Comparison of ENCODE assay signal across 1 cellular context in the genomic region with DNA sequence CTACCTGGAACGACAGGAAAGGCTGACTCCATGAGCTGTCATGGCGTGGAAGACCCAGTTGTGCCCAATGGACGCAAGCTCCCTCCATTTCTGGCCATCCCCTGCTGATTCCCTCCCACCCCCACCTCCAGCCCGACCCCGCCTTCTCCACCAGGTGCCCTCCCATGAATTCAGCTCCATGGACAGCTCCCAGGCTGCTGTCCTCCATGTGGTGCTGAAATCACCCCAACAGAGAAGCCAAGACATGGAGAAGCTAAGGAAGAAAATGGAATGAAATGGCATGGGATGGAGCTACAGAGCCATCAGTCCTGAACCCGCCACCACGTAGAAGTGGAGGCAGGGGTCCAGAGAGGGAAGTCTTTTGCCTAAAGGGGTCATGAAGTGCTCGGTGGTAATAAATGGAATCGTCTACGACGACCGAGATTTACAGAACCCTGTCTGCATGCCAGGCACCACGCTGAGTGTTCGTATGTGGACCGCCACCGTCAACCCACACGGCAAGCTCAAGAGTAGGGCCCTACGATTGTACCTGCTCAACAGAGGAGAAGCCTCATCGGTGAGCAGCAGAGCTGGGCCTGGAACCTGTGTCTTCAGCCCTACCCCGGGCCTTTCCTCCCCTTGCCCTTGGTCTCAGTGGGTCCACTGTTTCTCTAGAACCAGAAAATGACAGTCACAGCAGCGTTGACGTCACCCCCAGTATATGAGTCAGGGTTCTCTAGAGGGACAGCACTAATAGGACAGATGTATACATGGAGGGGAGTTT.
TF ChIP-seq lines count a peak whose summit lies in the region.

No MANE protein-coding gene starts in this region.

TF ChIP-seq in K562, 482 proteins besides CTCF, POLR2A, EP300 and RAD21 (continued from another document and continues in another):
- TF ChIP-seq, protein P1, sequence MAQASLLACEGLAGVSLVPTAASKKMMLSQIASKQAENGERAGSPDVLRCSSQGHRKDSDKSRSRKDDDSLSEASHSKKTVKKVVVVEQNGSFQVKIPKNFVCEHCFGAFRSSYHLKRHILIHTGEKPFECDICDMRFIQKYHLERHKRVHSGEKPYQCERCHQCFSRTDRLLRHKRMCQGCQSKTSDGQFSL (CRISPR knock-in tag; IDR thresholded peaks at IDR 0.05) = peak; percentile 88
- TF ChIP-seq, protein P1 (tag; IDR thresholded peaks at IDR 0.05) = no peak
- TF ChIP-seq ETV1 (tag; conservative IDR thresholded peaks at IDR 0.05; ENCODE audit: low read depth) (0 out of 2 replicates have a peak, but pooled peaks have one; percentile 10), YBX1 (IDR thresholded peaks at IDR 0.05) (no peak), NR2F6 (CRISPR knock-in tag; IDR thresholded peaks at IDR 0.05) (no peak), CCAR2 (IDR thresholded peaks at IDR 0.05; ENCODE audit: low read depth, low read length) (no peak), ZNF561 (CRISPR knock-in tag; conservative IDR thresholded peaks at IDR 0.05) (no peak), POLR3G (IDR thresholded peaks at IDR 0.05; ENCODE audit: extremely low read depth, insufficient read length, insufficient replicate concordance) (no peak), CHD4 (IDR thresholded peaks at IDR 0.05; ENCODE audit: insufficient read depth, insufficient replicate concordance, low read depth, low read length, poor library complexity, severe bottlenecking) (no peak), SRF (CRISPR knock-in tag; IDR thresholded peaks at IDR 0.05) (peak in 1 of 2 experiments; percentile 96; a peak in 2 of 4 replicates), DACH1 (IDR thresholded peaks at IDR 0.05; ENCODE audit: partially characterized antibody) (no peak), HEY1 (CRISPR knock-in tag; IDR thresholded peaks at IDR 0.05; ENCODE audit: borderline replicate concordance) (no peak), ZNF436 (CRISPR knock-in tag; IDR thresholded peaks at IDR 0.05) (no peak), SIX5 (IDR thresholded peaks at IDR 0.05; ENCODE audit: borderline replicate concordance in 1 of 2, insufficient read depth in 1 of 2, low read depth in 1 of 2, low read length in 2 of 2) (no peak), PRPF4 (IDR thresholded peaks at IDR 0.05; ENCODE audit: insufficient read depth, low read depth, low read length, poor library complexity, severe bottlenecking) (no peak), HDGF (IDR thresholded peaks at IDR 0.05) (no peak), ZNF12 (CRISPR knock-in tag; IDR thresholded peaks at IDR 0.05) (peak; percentile 86; the same call in 1 of the 2 replicates), SAFB (IDR thresholded peaks at IDR 0.05; ENCODE audit: borderline replicate concordance, low read depth, low read length) (no peak), BACH1 (tag; IDR thresholded peaks at IDR 0.05) (peak; percentile 86), HLTF (IDR thresholded peaks at IDR 0.05) (no peak), ZBTB1 (CRISPR knock-in tag; IDR thresholded peaks at IDR 0.05; ENCODE audit: borderline replicate concordance, low read depth) (peak; percentile 94), ZNF785 (CRISPR knock-in tag; IDR thresholded peaks at IDR 0.05) (no peak), RBM15 (IDR thresholded peaks at IDR 0.05; ENCODE audit: insufficient read depth, low read length) (no peak), ESRRA (IDR thresholded peaks at IDR 0.05; ENCODE audit: borderline replicate concordance, low read depth) (no peak), ZNF174 (CRISPR knock-in tag; IDR thresholded peaks at IDR 0.05) (no peak)
- TF ChIP-seq, protein P2, sequence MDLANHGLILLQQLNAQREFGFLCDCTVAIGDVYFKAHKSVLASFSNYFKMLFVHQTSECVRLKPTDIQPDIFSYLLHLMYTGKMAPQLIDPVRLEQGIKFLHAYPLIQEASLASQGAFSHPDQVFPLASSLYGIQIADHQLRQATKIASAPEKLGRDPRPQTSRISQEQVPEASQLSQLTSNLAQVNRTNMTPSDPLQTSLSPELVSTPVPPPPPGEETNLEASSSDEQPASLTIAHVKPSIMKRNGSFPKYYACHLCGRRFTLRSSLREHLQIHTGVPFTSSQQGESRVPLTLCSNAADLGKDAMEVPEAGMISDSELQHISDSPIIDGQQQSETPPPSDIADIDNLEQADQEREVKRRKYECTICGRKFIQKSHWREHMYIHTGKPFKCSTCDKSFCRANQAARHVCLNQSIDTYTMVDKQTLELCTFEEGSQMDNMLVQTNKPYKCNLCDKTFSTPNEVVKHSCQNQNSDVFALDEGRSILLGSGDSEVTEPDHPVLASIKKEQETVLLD (IDR thresholded peaks at IDR 0.05) = no peak
- TF ChIP-seq, protein P3, sequence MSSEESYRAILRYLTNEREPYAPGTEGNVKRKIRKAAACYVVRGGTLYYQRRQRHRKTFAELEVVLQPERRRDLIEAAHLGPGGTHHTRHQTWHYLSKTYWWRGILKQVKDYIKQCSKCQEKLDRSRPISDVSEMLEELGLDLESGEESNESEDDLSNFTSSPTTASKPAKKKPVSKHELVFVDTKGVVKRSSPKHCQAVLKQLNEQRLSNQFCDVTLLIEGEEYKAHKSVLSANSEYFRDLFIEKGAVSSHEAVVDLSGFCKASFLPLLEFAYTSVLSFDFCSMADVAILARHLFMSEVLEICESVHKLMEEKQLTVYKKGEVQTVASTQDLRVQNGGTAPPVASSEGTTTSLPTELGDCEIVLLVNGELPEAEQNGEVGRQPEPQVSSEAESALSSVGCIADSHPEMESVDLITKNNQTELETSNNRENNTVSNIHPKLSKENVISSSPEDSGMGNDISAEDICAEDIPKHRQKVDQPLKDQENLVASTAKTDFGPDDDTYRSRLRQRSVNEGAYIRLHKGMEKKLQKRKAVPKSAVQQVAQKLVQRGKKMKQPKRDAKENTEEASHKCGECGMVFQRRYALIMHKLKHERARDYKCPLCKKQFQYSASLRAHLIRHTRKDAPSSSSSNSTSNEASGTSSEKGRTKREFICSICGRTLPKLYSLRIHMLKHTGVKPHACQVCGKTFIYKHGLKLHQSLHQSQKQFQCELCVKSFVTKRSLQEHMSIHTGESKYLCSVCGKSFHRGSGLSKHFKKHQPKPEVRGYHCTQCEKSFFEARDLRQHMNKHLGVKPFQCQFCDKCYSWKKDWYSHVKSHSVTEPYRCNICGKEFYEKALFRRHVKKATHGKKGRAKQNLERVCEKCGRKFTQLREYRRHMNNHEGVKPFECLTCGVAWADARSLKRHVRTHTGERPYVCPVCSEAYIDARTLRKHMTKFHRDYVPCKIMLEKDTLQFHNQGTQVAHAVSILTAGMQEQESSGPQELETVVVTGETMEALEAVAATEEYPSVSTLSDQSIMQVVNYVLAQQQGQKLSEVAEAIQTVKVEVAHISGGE (CRISPR knock-in tag; IDR thresholded peaks at IDR 0.05) = peak in 1 of 3 experiments; percentile 84; a peak in 2 of 6 replicates
- TF ChIP-seq, protein P4, sequence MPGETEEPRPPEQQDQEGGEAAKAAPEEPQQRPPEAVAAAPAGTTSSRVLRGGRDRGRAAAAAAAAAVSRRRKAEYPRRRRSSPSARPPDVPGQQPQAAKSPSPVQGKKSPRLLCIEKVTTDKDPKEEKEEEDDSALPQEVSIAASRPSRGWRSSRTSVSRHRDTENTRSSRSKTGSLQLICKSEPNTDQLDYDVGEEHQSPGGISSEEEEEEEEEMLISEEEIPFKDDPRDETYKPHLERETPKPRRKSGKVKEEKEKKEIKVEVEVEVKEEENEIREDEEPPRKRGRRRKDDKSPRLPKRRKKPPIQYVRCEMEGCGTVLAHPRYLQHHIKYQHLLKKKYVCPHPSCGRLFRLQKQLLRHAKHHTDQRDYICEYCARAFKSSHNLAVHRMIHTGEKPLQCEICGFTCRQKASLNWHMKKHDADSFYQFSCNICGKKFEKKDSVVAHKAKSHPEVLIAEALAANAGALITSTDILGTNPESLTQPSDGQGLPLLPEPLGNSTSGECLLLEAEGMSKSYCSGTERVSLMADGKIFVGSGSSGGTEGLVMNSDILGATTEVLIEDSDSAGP (CRISPR knock-in tag; IDR thresholded peaks at IDR 0.05) = peak; percentile 79; the same call in 1 of the 2 replicates
- TF ChIP-seq, protein P5, sequence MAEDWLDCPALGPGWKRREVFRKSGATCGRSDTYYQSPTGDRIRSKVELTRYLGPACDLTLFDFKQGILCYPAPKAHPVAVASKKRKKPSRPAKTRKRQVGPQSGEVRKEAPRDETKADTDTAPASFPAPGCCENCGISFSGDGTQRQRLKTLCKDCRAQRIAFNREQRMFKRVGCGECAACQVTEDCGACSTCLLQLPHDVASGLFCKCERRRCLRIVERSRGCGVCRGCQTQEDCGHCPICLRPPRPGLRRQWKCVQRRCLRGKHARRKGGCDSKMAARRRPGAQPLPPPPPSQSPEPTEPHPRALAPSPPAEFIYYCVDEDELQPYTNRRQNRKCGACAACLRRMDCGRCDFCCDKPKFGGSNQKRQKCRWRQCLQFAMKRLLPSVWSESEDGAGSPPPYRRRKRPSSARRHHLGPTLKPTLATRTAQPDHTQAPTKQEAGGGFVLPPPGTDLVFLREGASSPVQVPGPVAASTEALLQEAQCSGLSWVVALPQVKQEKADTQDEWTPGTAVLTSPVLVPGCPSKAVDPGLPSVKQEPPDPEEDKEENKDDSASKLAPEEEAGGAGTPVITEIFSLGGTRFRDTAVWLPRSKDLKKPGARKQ (CRISPR knock-in tag; IDR thresholded peaks at IDR 0.05) = no peak
- TF ChIP-seq, protein P6, sequence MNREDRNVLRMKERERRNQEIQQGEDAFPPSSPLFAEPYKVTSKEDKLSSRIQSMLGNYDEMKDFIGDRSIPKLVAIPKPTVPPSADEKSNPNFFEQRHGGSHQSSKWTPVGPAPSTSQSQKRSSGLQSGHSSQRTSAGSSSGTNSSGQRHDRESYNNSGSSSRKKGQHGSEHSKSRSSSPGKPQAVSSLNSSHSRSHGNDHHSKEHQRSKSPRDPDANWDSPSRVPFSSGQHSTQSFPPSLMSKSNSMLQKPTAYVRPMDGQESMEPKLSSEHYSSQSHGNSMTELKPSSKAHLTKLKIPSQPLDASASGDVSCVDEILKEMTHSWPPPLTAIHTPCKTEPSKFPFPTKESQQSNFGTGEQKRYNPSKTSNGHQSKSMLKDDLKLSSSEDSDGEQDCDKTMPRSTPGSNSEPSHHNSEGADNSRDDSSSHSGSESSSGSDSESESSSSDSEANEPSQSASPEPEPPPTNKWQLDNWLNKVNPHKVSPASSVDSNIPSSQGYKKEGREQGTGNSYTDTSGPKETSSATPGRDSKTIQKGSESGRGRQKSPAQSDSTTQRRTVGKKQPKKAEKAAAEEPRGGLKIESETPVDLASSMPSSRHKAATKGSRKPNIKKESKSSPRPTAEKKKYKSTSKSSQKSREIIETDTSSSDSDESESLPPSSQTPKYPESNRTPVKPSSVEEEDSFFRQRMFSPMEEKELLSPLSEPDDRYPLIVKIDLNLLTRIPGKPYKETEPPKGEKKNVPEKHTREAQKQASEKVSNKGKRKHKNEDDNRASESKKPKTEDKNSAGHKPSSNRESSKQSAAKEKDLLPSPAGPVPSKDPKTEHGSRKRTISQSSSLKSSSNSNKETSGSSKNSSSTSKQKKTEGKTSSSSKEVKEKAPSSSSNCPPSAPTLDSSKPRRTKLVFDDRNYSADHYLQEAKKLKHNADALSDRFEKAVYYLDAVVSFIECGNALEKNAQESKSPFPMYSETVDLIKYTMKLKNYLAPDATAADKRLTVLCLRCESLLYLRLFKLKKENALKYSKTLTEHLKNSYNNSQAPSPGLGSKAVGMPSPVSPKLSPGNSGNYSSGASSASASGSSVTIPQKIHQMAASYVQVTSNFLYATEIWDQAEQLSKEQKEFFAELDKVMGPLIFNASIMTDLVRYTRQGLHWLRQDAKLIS (CRISPR knock-in tag; IDR thresholded peaks at IDR 0.05) = peak; percentile 98
- TF ChIP-seq, protein P7, sequence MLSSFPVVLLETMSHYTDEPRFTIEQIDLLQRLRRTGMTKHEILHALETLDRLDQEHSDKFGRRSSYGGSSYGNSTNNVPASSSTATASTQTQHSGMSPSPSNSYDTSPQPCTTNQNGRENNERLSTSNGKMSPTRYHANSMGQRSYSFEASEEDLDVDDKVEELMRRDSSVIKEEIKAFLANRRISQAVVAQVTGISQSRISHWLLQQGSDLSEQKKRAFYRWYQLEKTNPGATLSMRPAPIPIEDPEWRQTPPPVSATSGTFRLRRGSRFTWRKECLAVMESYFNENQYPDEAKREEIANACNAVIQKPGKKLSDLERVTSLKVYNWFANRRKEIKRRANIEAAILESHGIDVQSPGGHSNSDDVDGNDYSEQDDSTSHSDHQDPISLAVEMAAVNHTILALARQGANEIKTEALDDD (IDR thresholded peaks at IDR 0.05) = no peak
- TF ChIP-seq, protein P8, sequence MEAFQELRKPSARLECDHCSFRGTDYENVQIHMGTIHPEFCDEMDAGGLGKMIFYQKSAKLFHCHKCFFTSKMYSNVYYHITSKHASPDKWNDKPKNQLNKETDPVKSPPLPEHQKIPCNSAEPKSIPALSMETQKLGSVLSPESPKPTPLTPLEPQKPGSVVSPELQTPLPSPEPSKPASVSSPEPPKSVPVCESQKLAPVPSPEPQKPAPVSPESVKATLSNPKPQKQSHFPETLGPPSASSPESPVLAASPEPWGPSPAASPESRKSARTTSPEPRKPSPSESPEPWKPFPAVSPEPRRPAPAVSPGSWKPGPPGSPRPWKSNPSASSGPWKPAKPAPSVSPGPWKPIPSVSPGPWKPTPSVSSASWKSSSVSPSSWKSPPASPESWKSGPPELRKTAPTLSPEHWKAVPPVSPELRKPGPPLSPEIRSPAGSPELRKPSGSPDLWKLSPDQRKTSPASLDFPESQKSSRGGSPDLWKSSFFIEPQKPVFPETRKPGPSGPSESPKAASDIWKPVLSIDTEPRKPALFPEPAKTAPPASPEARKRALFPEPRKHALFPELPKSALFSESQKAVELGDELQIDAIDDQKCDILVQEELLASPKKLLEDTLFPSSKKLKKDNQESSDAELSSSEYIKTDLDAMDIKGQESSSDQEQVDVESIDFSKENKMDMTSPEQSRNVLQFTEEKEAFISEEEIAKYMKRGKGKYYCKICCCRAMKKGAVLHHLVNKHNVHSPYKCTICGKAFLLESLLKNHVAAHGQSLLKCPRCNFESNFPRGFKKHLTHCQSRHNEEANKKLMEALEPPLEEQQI (IDR thresholded peaks at IDR 0.05) = no peak; the same call in none of the 2 replicates
- TF ChIP-seq, protein P9, sequence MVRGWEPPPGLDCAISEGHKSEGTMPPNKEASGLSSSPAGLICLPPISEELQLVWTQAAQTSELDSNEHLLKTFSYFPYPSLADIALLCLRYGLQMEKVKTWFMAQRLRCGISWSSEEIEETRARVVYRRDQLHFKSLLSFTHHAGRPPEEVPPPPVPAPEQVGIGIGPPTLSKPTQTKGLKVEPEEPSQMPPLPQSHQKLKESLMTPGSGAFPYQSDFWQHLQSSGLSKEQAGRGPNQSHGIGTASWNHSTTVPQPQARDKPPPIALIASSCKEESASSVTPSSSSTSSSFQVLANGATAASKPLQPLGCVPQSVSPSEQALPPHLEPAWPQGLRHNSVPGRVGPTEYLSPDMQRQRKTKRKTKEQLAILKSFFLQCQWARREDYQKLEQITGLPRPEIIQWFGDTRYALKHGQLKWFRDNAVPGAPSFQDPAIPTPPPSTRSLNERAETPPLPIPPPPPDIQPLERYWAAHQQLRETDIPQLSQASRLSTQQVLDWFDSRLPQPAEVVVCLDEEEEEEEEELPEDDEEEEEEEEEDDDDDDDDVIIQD (CRISPR knock-in tag; IDR thresholded peaks at IDR 0.05) = no peak
